ENCODE assay signal across 26 cellular contexts in the genomic region with DNA sequence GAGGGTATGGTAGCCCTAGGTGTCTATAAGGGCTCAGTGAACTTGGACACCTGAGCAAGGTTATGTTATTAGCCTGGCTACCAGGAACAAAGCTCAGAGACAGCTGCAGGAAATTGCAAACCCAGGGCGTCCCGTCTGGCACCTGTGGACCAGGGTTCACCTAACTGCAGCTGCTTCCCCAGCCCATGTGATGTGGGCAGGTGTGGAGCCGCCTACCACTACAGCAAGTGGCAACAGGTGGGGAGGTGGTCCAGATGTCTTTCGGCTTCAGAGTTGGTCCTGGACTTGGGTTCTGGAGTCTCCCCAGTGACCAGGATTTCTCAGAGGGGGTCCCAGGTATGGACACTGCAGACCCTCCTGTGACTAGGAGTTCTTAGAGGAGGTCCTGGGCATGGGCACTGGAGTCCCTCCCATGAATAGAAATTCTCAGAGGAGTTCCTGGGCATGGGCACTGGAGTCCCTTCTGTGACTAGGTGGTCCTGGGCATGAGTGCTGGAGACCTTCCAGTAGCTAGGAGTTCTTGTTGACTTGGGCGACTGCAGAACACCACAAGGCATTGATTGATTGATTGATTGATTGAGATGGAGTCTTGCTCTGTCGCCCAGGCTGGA. TPM values are rescaled to one million over a fixed set of nuclear protein-coding genes. Genes with fewer than 3 reads are reported as not detected.
"Had no signal": no experiment of that assay in that cellular context is flagged by ENCODE, and none has a peak within 500 bp of the region (broad histone marks: within the 10 kb centered on the region; RNA-seq: fewer than 3 reads in every experiment).

No MANE protein-coding gene starts in this region.

- H3K9me3 ChIP-seq: gastrocnemius medialis, lower lobe of right lung, right lobe of liver, thoracic aorta, upper lobe of right lung, uterus had no signal

- H3K4me3 ChIP-seq: dorsolateral prefrontal cortex, gastrocnemius medialis, lower lobe of right lung, neural progenitor cell, right lobe of liver, smooth muscle cell, thoracic aorta, tibial nerve, upper lobe of right lung, uterus had no signal

- H3K9ac ChIP-seq: neural progenitor cell, parathyroid adenoma had no signal

- H3K4me2 ChIP-seq: neural progenitor cell, smooth muscle cell had no signal

- H3K4me3 Mint-ChIP-seq: nephron; neural progenitor cell; stimulated activated effector memory CD8-positive, alpha-beta T cell treated with anti-CD3 and anti-CD28 coated beads, Interleukin-12 subunit alpha, Interleukin-12 subunit beta, amount 100 ng/mL, for 72 hours; stimulated activated naive CD8-positive, alpha-beta T cell treated with anti-CD3 and anti-CD28 coated beads, Interleukin-15, Interleukin-2, amounts not matched to agents 100 ng/mL and 50 ng/mL, for 24 hours had no signal

- DNase-seq: dorsolateral prefrontal cortex; effector CD4-positive, alpha-beta T cell; foreskin fibroblast; gastrocnemius medialis; head of caudate nucleus; left ventricle myocardium superior; lower lobe of right lung; right lobe of liver; stimulated activated CD4-positive, alpha-beta T cell treated with anti-CD3 and anti-CD28 coated beads, Interleukin-2, amount 100 ng/mL, for 24 hours; stimulated activated CD4-positive, alpha-beta T cell treated with anti-CD3 and anti-CD28 coated beads, Interleukin-4, amount 100 ng/mL, for 24 hours; upper lobe of right lung; uterus had no signal

- H3K27me3 ChIP-seq: gastrocnemius medialis, neural progenitor cell, right lobe of liver, tibial nerve, uterus had no signal

- H3K4me1 Mint-ChIP-seq: nephron, neural progenitor cell had no signal

- H3K36me3 ChIP-seq: gastrocnemius medialis, lower lobe of right lung, neural progenitor cell, right lobe of liver, thoracic aorta, tibial nerve, upper lobe of right lung, uterus had no signal

- H3K27ac ChIP-seq: dorsolateral prefrontal cortex, epithelial cell of prostate, gastrocnemius medialis, lower lobe of right lung, neural progenitor cell, parathyroid adenoma, right lobe of liver, thoracic aorta, tibial nerve, upper lobe of right lung, uterus had no signal

- H3K27me3 Mint-ChIP-seq: stimulated activated naive CD8-positive, alpha-beta T cell treated with anti-CD3 and anti-CD28 coated beads, Interleukin-15, Interleukin-2, amounts not matched to agents 100 ng/mL and 50 ng/mL, for 24 hours had no signal

- H3K27ac Mint-ChIP-seq: nephron; neural progenitor cell; progenitor cell of endocrine pancreas; stimulated activated effector memory CD8-positive, alpha-beta T cell treated with anti-CD3 and anti-CD28 coated beads, Interleukin-12 subunit alpha, Interleukin-12 subunit beta, amount 100 ng/mL, for 72 hours; stimulated activated naive CD8-positive, alpha-beta T cell treated with anti-CD3 and anti-CD28 coated beads, Interleukin-15, Interleukin-2, amounts not matched to agents 100 ng/mL and 50 ng/mL, for 24 hours had no signal

- H3K36me3 Mint-ChIP-seq: neural progenitor cell; stimulated activated effector memory CD8-positive, alpha-beta T cell treated with anti-CD3 and anti-CD28 coated beads, Interleukin-12 subunit alpha, Interleukin-12 subunit beta, amount 100 ng/mL, for 72 hours had no signal

- H3K4me1 ChIP-seq: gastrocnemius medialis, neural progenitor cell, parathyroid adenoma, right lobe of liver, tibial nerve, upper lobe of right lung, uterus had no signal

RNA-seq across cellular contexts. Expression of a gene that starts 25.2 kb away (rescaled TPM):
- total RNA-seq: dorsolateral prefrontal cortex, esophagus mucosa, gastrocnemius medialis, glomerular endothelial cell, left ventricle myocardium superior, lower lobe of right lung, mononuclear cell, osteoblast, progenitor cell of endocrine pancreas, right lobe of liver, smooth muscle cell, thoracic aorta, tibial nerve, upper lobe of right lung, uterus had no signal

RNA-seq across cellular contexts. Expression of a gene that starts 43.0 kb away (rescaled TPM):
- total RNA-seq: dorsolateral prefrontal cortex, esophagus mucosa, gastrocnemius medialis, glomerular endothelial cell, left ventricle myocardium superior, lower lobe of right lung, mononuclear cell, osteoblast, progenitor cell of endocrine pancreas, right lobe of liver, smooth muscle cell, thoracic aorta, tibial nerve, upper lobe of right lung, uterus had no signal

RNA-seq across cellular contexts. Expression of a gene that starts 48.0 kb away (rescaled TPM):
- total RNA-seq: dorsolateral prefrontal cortex, esophagus mucosa, gastrocnemius medialis, glomerular endothelial cell, left ventricle myocardium superior, lower lobe of right lung, mononuclear cell, osteoblast, progenitor cell of endocrine pancreas, right lobe of liver, smooth muscle cell, thoracic aorta, tibial nerve, upper lobe of right lung, uterus had no signal
